In genomic region chr21:29056538-29057050, GRCh38 we compare ENCODE assay signal across 18 cellular contexts. TPM values are rescaled to one million over a fixed set of nuclear protein-coding genes. Genes with fewer than 3 reads are reported as not detected.
DNase-seq lines count a peak whose midpoint lies in the region; ATAC-seq and TF ChIP-seq lines count a peak whose summit lies in the region.
"Had no signal": no experiment of that assay in that cellular context is flagged by ENCODE, and none has a peak within 500 bp of the region (broad histone marks: within the 10 kb centered on the region; RNA-seq: fewer than 3 reads in every experiment).

No MANE protein-coding gene starts in this region.

- H3K4me1 Mint-ChIP-seq in activated naive CD8-positive, alpha-beta T cell (ENCODE audit: low read depth) = peaks cover 4% of the 10 kb centered on the region
- peaks cover 1% of the 10 kb centered on the region for H3K4me1 Mint-ChIP-seq in activated naive CD8-positive, alpha-beta T cell treated with anti-CD3 and anti-CD28 coated beads, Interleukin-2, amount 50 U/mL, for 24 hours
- H3K4me1 Mint-ChIP-seq in stimulated activated naive CD8-positive, alpha-beta T cell treated with anti-CD3 and anti-CD28 coated beads, Interleukin-15, amount 100 ng/mL, for 72 hours = peaks cover 6% of the 10 kb centered on the region

- no peak for DNase-seq in activated naive CD8-positive, alpha-beta T cell treated with anti-CD3 and anti-CD28 coated beads, Interleukin-2, amount 50 U/mL, for 24 hours
- DNase-seq in Panc1 (ENCODE audit: low read depth, low spot score) = no peak
- peak; percentile 87 for DNase-seq in fibroblast of villous mesenchyme (ENCODE audit: low read depth)
- no peak for DNase-seq in stimulated activated naive CD8-positive, alpha-beta T cell treated with anti-CD3 and anti-CD28 coated beads, Interleukin-15, amount 100 ng/mL, for 72 hours
- DNase-seq in SKM-1 (lab: John Stamatoyannopoulos, UW; ENCODE audit: unreplicated experiment) = no peak
- no peak for DNase-seq in amniotic stem cell (lab: John Stamatoyannopoulos, UW)
- DNase-seq: ACHN; Calu3; CD4-positive, CD25-positive, alpha-beta regulatory T cell; GDM1; H7; MM.1S; NCI-H1930; NCI-H2171 treated with DMSO at 0.1 percent for 48 hours had no signal

- CTCF ChIA-PET in Panc1 (lab: Charles Lee) = no interaction called here

- H3K4me3 ChIP-seq in Panc1 (ENCODE audit: low read depth in 2 of 2, low read length in 2 of 2) = no peak overlapping the region
- H3K4me3 ChIP-seq in fibroblast of villous mesenchyme (ENCODE audit: low read depth, low read length) = no peak overlapping the region

- H3K27me3 ChIP-seq in Panc1 (ENCODE audit: control insufficient read depth, insufficient read depth, low read length) = no peaks in the 10 kb centered on the region

- no peaks in the 10 kb centered on the region for H3K27me3 Mint-ChIP-seq in activated naive CD8-positive, alpha-beta T cell
- H3K27me3 Mint-ChIP-seq in activated naive CD8-positive, alpha-beta T cell treated with anti-CD3 and anti-CD28 coated beads, Interleukin-2, amount 50 U/mL, for 24 hours = no peaks in the 10 kb centered on the region
- no peaks in the 10 kb centered on the region for H3K27me3 Mint-ChIP-seq in stimulated activated naive CD8-positive, alpha-beta T cell treated with anti-CD3 and anti-CD28 coated beads, Interleukin-15, amount 100 ng/mL, for 72 hours
- H3K27me3 Mint-ChIP-seq: CD4-positive, CD25-positive, alpha-beta regulatory T cell had no signal

- no peak overlapping the region for H3K4me3 Mint-ChIP-seq in activated naive CD8-positive, alpha-beta T cell
- H3K4me3 Mint-ChIP-seq in activated naive CD8-positive, alpha-beta T cell treated with anti-CD3 and anti-CD28 coated beads, Interleukin-2, amount 50 U/mL, for 24 hours = no peak overlapping the region
- no peak overlapping the region for H3K4me3 Mint-ChIP-seq in stimulated activated naive CD8-positive, alpha-beta T cell treated with anti-CD3 and anti-CD28 coated beads, Interleukin-15, amount 100 ng/mL, for 72 hours
- H3K4me3 Mint-ChIP-seq: CD4-positive, CD25-positive, alpha-beta regulatory T cell had no signal

- no peak overlapping the region for H3K27ac ChIP-seq in Panc1 (ENCODE audit: low read length)

- H3K36me3 ChIP-seq in Panc1 (ENCODE audit: control insufficient read depth, insufficient read depth, low read length) = peaks cover 39% of the 10 kb centered on the region

- TF ChIP-seq CTCF in Panc1 (IDR thresholded peaks at IDR 0.05) = no peak
- no peak for TF ChIP-seq CTCF in fibroblast of villous mesenchyme (IDR thresholded peaks at IDR 0.05; ENCODE audit: insufficient read depth, low read depth, low read length)

- intact Hi-C loops in Panc1 (cut with micrococcal nuclease; ENCODE audit: unreplicated experiment) = no loop called here

- H3K27ac Mint-ChIP-seq in activated naive CD8-positive, alpha-beta T cell = peak overlapping the region; percentile 22
- no peak overlapping the region for H3K27ac Mint-ChIP-seq in activated naive CD8-positive, alpha-beta T cell treated with anti-CD3 and anti-CD28 coated beads, Interleukin-2, amount 50 U/mL, for 24 hours
- peak overlapping the region; percentile 40 to 54 for H3K27ac Mint-ChIP-seq in stimulated activated naive CD8-positive, alpha-beta T cell treated with anti-CD3 and anti-CD28 coated beads, Interleukin-15, amount 100 ng/mL, for 72 hours
- H3K27ac Mint-ChIP-seq: CD4-positive, CD25-positive, alpha-beta regulatory T cell had no signal

- ATAC-seq in activated naive CD8-positive, alpha-beta T cell treated with anti-CD3 and anti-CD28 coated beads, Interleukin-2, amount 50 U/mL, for 24 hours = no peak
- ATAC-seq in Panc1 (no peak), GM21825 (IDR thresholded peaks at IDR 0.05; ENCODE audit: unreplicated experiment) (no peak)
- no peak for ATAC-seq in stimulated activated naive CD8-positive, alpha-beta T cell treated with anti-CD3 and anti-CD28 coated beads, Interleukin-15, amount 100 ng/mL, for 72 hours
- ATAC-seq: HepG2, Right ventricle myocardium inferior had no signal

- H3K9me3 ChIP-seq in Panc1 (ENCODE audit: control insufficient read depth, insufficient read depth, low read depth, low read length) = no peaks in the 10 kb centered on the region

- BruUV-seq in Panc1 (replicated peaks; lab: Mats Ljungman, UMichigan) = TSS peak; percentile 35

- no peaks in the 10 kb centered on the region for H3K9me3 Mint-ChIP-seq in activated naive CD8-positive, alpha-beta T cell (ENCODE audit: low read depth)
- no peaks in the 10 kb centered on the region for H3K9me3 Mint-ChIP-seq in activated naive CD8-positive, alpha-beta T cell treated with anti-CD3 and anti-CD28 coated beads, Interleukin-2, amount 50 U/mL, for 24 hours
- H3K9me3 Mint-ChIP-seq in stimulated activated naive CD8-positive, alpha-beta T cell treated with anti-CD3 and anti-CD28 coated beads, Interleukin-15, amount 100 ng/mL, for 72 hours = no peaks in the 10 kb centered on the region
- H3K9me3 Mint-ChIP-seq: CD4-positive, CD25-positive, alpha-beta regulatory T cell had no signal

- H3K36me3 Mint-ChIP-seq in activated naive CD8-positive, alpha-beta T cell = peaks cover 6% of the 10 kb centered on the region
- H3K36me3 Mint-ChIP-seq in activated naive CD8-positive, alpha-beta T cell treated with anti-CD3 and anti-CD28 coated beads, Interleukin-2, amount 50 U/mL, for 24 hours (ENCODE audit: low read depth) = peaks cover 49% of the 10 kb centered on the region

- POLR2A ChIA-PET in Panc1 (lab: Charles Lee) = no interaction called here

- no peaks in the 10 kb centered on the region for H3K4me1 ChIP-seq in Panc1 (ENCODE audit: control insufficient read depth, insufficient read depth, low read length)

- in situ Hi-C loops in Panc1 (cut with HindIII; ENCODE audit: low pct_unique_long_range_greater_than_20kb, low sequenced_read_pairs) = no loop called here

RNA-seq across cellular contexts. Expression of gene CCT8, which starts 16.9 kb away (rescaled TPM):
- total RNA-seq in Panc1 (2021; ENCODE audit: unreplicated experiment) (160 TPM), fibroblast of villous mesenchyme (183 and 275 TPM in 2 replicates)
- 98.6 TPM for polyA plus RNA-seq in Panc1 (2012; ENCODE audit: insufficient read length)

RNA-seq across cellular contexts. Expression of gene USP16, which starts 32.1 kb away (rescaled TPM):
- total RNA-seq in Panc1 (2021; ENCODE audit: unreplicated experiment) (26.6 TPM), fibroblast of villous mesenchyme (35.8 and 37.6 TPM in 2 replicates)
- polyA plus RNA-seq in Panc1 (2012; ENCODE audit: insufficient read length) = 10.5 TPM

RNA-seq across cellular contexts. Expression of gene RWDD2B, which starts 37.4 kb away (rescaled TPM):
- total RNA-seq in Panc1 (2021; ENCODE audit: unreplicated experiment) (10.2 TPM), fibroblast of villous mesenchyme (21.6 and 33.2 TPM in 2 replicates)
- 9.5 TPM for polyA plus RNA-seq in Panc1 (2012; ENCODE audit: insufficient read length)
